In the genomic region with DNA sequence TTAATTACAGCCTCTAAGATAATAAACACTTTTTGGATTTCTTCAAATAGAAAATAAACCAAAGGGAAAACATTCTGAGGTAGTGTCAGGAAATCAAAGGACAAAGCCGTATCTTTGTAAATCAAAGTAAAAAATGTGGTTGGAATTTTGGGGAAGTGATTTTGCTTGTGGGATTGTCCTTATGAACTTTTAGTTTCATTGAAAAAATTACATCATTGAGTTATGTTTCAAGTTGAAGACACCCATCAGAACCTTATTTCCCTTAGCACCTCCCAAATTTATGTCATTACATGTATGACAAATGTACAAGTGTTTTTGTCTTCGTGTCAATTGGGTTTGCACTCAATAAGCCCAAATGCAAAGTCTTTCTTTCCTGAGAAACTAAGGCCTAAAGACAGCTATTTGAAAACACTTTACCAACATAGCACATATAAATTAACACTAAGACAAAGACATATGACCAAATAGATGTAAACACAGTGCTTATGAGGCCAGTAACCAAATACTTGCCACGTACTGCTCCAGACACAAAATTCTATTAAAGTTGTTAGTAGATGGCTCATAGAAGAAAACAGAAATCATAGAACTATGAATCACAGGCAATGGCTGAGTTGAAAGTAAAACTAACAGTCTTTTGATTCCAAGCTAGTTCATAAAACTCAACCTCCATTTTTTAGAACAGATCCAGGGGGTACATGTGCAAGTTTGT, we compare ENCODE assay signal across 19 cellular contexts. TPM values are rescaled to one million over a fixed set of nuclear protein-coding genes. Genes with fewer than 3 reads are reported as not detected.
"Had no signal": no experiment of that assay in that cellular context is flagged by ENCODE, and none has a peak within 500 bp of the region (broad histone marks: within the 10 kb centered on the region; RNA-seq: fewer than 3 reads in every experiment).

No MANE protein-coding gene starts in this region.

- H3K27ac ChIP-seq: body of pancreas, gastroesophageal sphincter, heart left ventricle, ovary, psoas muscle, skin epidermis, suprapubic skin, transverse colon, vagina had no signal

- H3K4me3 Mint-ChIP-seq: activated CD4-positive, alpha-beta memory T cell treated with anti-CD3 and anti-CD28 coated beads for 36 hours; activated naive CD8-positive, alpha-beta T cell treated with anti-CD3 and anti-CD28 coated beads, Interleukin-2, amount 10 ng/mL, durations not matched to agents 7 days and 5 days; naive thymus-derived CD4-positive, alpha-beta T cell; stimulated activated naive CD8-positive, alpha-beta T cell treated with anti-CD3 and anti-CD28 coated beads, Interleukin-15, amount 100 ng/mL, for 72 hours had no signal

- H3K9me3 Mint-ChIP-seq: activated CD4-positive, alpha-beta memory T cell treated with anti-CD3 and anti-CD28 coated beads for 36 hours; activated naive CD8-positive, alpha-beta T cell treated with anti-CD3 and anti-CD28 coated beads, Interleukin-2, amount 10 ng/mL, durations not matched to agents 7 days and 5 days; naive thymus-derived CD4-positive, alpha-beta T cell; stimulated activated naive CD8-positive, alpha-beta T cell treated with anti-CD3 and anti-CD28 coated beads, Interleukin-15, amount 100 ng/mL, for 72 hours had no signal

- ATAC-seq: body of pancreas; gastroesophageal sphincter; heart left ventricle; naive thymus-derived CD4-positive, alpha-beta T cell; psoas muscle; right cardiac atrium; stimulated activated naive CD8-positive, alpha-beta T cell treated with anti-CD3 and anti-CD28 coated beads, Interleukin-15, amount 100 ng/mL, for 72 hours had no signal

- H3K27me3 Mint-ChIP-seq: stimulated activated naive CD8-positive, alpha-beta T cell treated with anti-CD3 and anti-CD28 coated beads, Interleukin-15, amount 100 ng/mL, for 72 hours had no signal

- H3K36me3 ChIP-seq: gastroesophageal sphincter, heart left ventricle, ovary, suprapubic skin, transverse colon, vagina had no signal

- H3K4me1 ChIP-seq: gastroesophageal sphincter, heart left ventricle, psoas muscle, suprapubic skin, transverse colon, vagina had no signal

- H3K36me3 Mint-ChIP-seq: activated CD4-positive, alpha-beta memory T cell treated with anti-CD3 and anti-CD28 coated beads for 36 hours; activated naive CD8-positive, alpha-beta T cell treated with anti-CD3 and anti-CD28 coated beads, Interleukin-2, amount 10 ng/mL, durations not matched to agents 7 days and 5 days had no signal

- H3K9me3 ChIP-seq: body of pancreas, gastroesophageal sphincter, heart left ventricle, ovary, psoas muscle, suprapubic skin, transverse colon, vagina had no signal

- DNase-seq: activated CD4-positive, alpha-beta memory T cell treated with anti-CD3 and anti-CD28 coated beads for 36 hours; activated naive CD4-positive, alpha-beta T cell; activated naive CD8-positive, alpha-beta T cell treated with anti-CD3 and anti-CD28 coated beads, Interleukin-2, amount 10 ng/mL, durations not matched to agents 7 days and 5 days; body of pancreas; caudate nucleus; heart left ventricle; mesenchymal stem cell; naive thymus-derived CD4-positive, alpha-beta T cell; ovary; psoas muscle; right cardiac atrium; stimulated activated CD4-positive, alpha-beta T cell treated with anti-CD3 and anti-CD28 coated beads, Interleukin-4, amount 100 ng/mL, for 1 hour; stimulated activated naive CD8-positive, alpha-beta T cell treated with anti-CD3 and anti-CD28 coated beads, Interleukin-15, amount 100 ng/mL, for 72 hours; transverse colon had no signal

- H3K4me3 ChIP-seq: body of pancreas, gastroesophageal sphincter, heart left ventricle, ovary, psoas muscle, skin epidermis, suprapubic skin, transverse colon, vagina had no signal

- H3K27ac Mint-ChIP-seq: activated CD4-positive, alpha-beta memory T cell treated with anti-CD3 and anti-CD28 coated beads for 36 hours; activated naive CD8-positive, alpha-beta T cell treated with anti-CD3 and anti-CD28 coated beads, Interleukin-2, amount 10 ng/mL, durations not matched to agents 7 days and 5 days; naive thymus-derived CD4-positive, alpha-beta T cell; stimulated activated naive CD8-positive, alpha-beta T cell treated with anti-CD3 and anti-CD28 coated beads, Interleukin-15, amount 100 ng/mL, for 72 hours had no signal

- H3K27me3 ChIP-seq: body of pancreas, gastroesophageal sphincter, ovary, suprapubic skin, transverse colon, vagina had no signal

- H3K4me1 Mint-ChIP-seq: naive thymus-derived CD4-positive, alpha-beta T cell had no signal

RNA-seq across cellular contexts. Expression of a gene that starts 26.9 kb away (rescaled TPM):
- total RNA-seq: activated CD4-positive, alpha-beta memory T cell treated with anti-CD3 and anti-CD28 coated beads for 36 hours; activated naive CD8-positive, alpha-beta T cell treated with anti-CD3 and anti-CD28 coated beads, Interleukin-2, amount 10 ng/mL, durations not matched to agents 7 days and 5 days; ovary; T-helper 2 cell treated with Interferon-gamma antibody and Interleukin-4, amounts not matched to agents 100 ng/mL and 5 ng/mL, for 36 hours; transverse colon had no signal
- polyA plus RNA-seq: naive thymus-derived CD4-positive, alpha-beta T cell had no signal
